ENCODE assay signal across 20 cellular contexts in the genomic region with DNA sequence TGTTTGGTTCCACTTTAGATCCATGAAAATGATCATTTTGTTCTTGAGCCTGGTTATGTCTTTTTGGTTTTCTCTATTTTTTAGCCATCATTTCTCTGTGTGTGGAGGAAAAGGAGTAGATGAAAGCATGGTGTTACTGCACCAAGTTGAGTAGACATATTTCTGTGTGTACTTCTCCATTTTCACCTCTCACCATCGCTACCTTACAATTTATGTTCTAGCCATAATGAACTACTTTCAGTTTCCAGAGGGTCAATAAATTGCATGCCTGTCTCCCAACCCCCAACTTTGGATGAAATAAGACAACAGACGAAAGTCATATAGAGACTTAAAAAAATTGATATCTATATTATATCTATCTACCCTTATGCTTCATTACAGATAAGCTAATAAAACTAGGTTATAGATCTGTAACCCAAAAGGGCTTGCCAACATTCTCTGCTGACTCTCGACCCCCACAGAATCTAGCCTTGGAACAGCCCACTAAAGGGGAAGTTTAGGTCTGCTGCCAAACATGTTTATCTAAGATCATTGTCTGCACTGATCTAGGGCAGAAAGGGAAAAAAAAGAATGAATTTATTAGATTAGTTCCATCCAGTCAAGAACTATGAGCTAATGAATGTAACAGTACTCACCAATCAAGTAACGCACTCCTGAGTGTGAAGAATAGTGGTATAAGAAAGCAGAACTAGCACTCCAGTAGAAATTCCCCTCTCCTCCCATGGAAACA. TPM values are rescaled to one million over a fixed set of nuclear protein-coding genes. Genes with fewer than 3 reads are reported as not detected.
DNase-seq lines count a peak whose midpoint lies in the region; ATAC-seq and TF ChIP-seq lines count a peak whose summit lies in the region.
"Had no signal": no experiment of that assay in that cellular context is flagged by ENCODE, and none has a peak within 500 bp of the region (broad histone marks: within the 10 kb centered on the region; RNA-seq: fewer than 3 reads in every experiment).

No MANE protein-coding gene starts in this region.

- H3K4me3 Mint-ChIP-seq in T-helper 1 cell treated with Interleukin-12 subunit alpha and Interleukin-12 subunit beta and Interleukin-4 antibody, amounts not matched to agents 30 μg/mL and 1 μg/mL, for 36 hours, result peak overlapping the region; percentile 9
- peak overlapping the region in 3 of 5 donors; percentile 26 to 55 (median 38) for H3K4me3 Mint-ChIP-seq in immature natural killer cell

- no peak overlapping the region for H3K27ac Mint-ChIP-seq in T-helper 1 cell treated with Interleukin-12 subunit alpha and Interleukin-12 subunit beta and Interleukin-4 antibody, amounts not matched to agents 30 μg/mL and 1 μg/mL, for 36 hours
- peak overlapping the region in 1 of 6 donors; percentile 20 for H3K27ac Mint-ChIP-seq in immature natural killer cell

- H3K9me3 Mint-ChIP-seq in T-helper 1 cell treated with Interleukin-12 subunit alpha and Interleukin-12 subunit beta and Interleukin-4 antibody, amounts not matched to agents 30 μg/mL and 1 μg/mL, for 36 hours, result no peaks in the 10 kb centered on the region
- peaks cover 0 to 5% (median 0%) of the 10 kb centered on the region in 6 donors for H3K9me3 Mint-ChIP-seq in immature natural killer cell

- H3K27me3 Mint-ChIP-seq in T-helper 1 cell treated with Interleukin-12 subunit alpha and Interleukin-12 subunit beta and Interleukin-4 antibody, amounts not matched to agents 30 μg/mL and 1 μg/mL, for 36 hours (ENCODE audit: low read depth), result peaks cover 3% of the 10 kb centered on the region
- H3K27me3 Mint-ChIP-seq in immature natural killer cell (ENCODE audit: low read depth in 3 of 3), result peaks cover 0 to 8% (median 5%) of the 10 kb centered on the region in 3 donors

- ATAC-seq in SK-N-SH treated with all-trans-retinoic acid at 6 μM for 48 hours (no peak; the same call in 2 of the 3 replicates), GM21619 (IDR thresholded peaks at IDR 0.05; ENCODE audit: unreplicated experiment) (no peak), GM21360 (IDR thresholded peaks at IDR 0.05; ENCODE audit: unreplicated experiment) (no peak)
- ATAC-seq: heart right ventricle had no signal

- DNase-seq in T-helper 1 cell (no peak), GDM1 (lab: John Stamatoyannopoulos, UW) (peak; percentile 20), immature natural killer cell (no peak), NCI-H2196 treated with DMSO at 0.1 percent for 48 hours (lab: John Stamatoyannopoulos, UW; ENCODE audit: unreplicated experiment) (no peak)
- DNase-seq: 8988T; activated CD8-positive, alpha-beta memory T cell treated with anti-CD3 and anti-CD28 coated beads, Interleukin-2, amount 50 U/mL, for 48 hours; caudate nucleus; EL; heart right ventricle; kidney glomerular epithelial cell; MV-4-11; NCI-H2171; SHP77; stimulated activated CD4-positive, alpha-beta T cell treated with anti-CD3 and anti-CD28 coated beads, Interleukin-4, amount 100 ng/mL, for 1 hour; stimulated activated CD8-positive, alpha-beta memory T cell treated with anti-CD3 and anti-CD28 coated beads, Interleukin-4, amount 100 ng/mL, for 48 hours; tibial artery had no signal

- H3K36me3 Mint-ChIP-seq in T-helper 1 cell treated with Interleukin-12 subunit alpha and Interleukin-12 subunit beta and Interleukin-4 antibody, amounts not matched to agents 30 μg/mL and 1 μg/mL, for 36 hours (ENCODE audit: low read depth), result no peaks in the 10 kb centered on the region
- H3K36me3 Mint-ChIP-seq in immature natural killer cell, result peaks cover 0 to 4% (median 0%) of the 10 kb centered on the region in 3 donors

- H3K4me1 Mint-ChIP-seq in T-helper 1 cell treated with Interleukin-12 subunit alpha and Interleukin-12 subunit beta and Interleukin-4 antibody, amounts not matched to agents 30 μg/mL and 1 μg/mL, for 36 hours (ENCODE audit: low read depth), result peaks cover 16% of the 10 kb centered on the region
- peaks cover 11 to 12% of the 10 kb centered on the region in 2 donors for H3K4me1 Mint-ChIP-seq in immature natural killer cell

TF ChIP-seq in SK-N-SH treated with all-trans-retinoic acid at 6 μM for 48 hours, 23 proteins besides CTCF, POLR2A, EP300 and RAD21:
- TF ChIP-seq GLIS3 (CRISPR knock-in tag; IDR thresholded peaks at IDR 0.05) (no peak), ZFP3 (CRISPR knock-in tag; IDR thresholded peaks at IDR 0.05) (no peak), TCF4 (CRISPR knock-in tag; IDR thresholded peaks at IDR 0.05; ENCODE audit: borderline replicate concordance) (peak; percentile 48; the same call in 1 of the 2 replicates)
- TF ChIP-seq, protein P1, sequence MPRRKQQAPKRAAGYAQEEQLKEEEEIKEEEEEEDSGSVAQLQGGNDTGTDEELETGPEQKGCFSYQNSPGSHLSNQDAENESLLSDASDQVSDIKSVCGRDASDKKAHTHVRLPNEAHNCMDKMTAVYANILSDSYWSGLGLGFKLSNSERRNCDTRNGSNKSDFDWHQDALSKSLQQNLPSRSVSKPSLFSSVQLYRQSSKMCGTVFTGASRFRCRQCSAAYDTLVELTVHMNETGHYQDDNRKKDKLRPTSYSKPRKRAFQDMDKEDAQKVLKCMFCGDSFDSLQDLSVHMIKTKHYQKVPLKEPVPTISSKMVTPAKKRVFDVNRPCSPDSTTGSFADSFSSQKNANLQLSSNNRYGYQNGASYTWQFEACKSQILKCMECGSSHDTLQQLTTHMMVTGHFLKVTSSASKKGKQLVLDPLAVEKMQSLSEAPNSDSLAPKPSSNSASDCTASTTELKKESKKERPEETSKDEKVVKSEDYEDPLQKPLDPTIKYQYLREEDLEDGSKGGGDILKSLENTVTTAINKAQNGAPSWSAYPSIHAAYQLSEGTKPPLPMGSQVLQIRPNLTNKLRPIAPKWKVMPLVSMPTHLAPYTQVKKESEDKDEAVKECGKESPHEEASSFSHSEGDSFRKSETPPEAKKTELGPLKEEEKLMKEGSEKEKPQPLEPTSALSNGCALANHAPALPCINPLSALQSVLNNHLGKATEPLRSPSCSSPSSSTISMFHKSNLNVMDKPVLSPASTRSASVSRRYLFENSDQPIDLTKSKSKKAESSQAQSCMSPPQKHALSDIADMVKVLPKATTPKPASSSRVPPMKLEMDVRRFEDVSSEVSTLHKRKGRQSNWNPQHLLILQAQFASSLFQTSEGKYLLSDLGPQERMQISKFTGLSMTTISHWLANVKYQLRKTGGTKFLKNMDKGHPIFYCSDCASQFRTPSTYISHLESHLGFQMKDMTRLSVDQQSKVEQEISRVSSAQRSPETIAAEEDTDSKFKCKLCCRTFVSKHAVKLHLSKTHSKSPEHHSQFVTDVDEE (CRISPR knock-in tag; IDR thresholded peaks at IDR 0.05), result peak; percentile 77; the same call in 1 of the 2 replicates

RNA-seq across cellular contexts. Expression of a gene that starts 7.5 kb away (rescaled TPM):
- 10 to 100 TPM; 21.9 to 29.2 (median 22.7) TPM for polyA plus RNA-seq in immature natural killer cell
